14 cellular contexts compared by ENCODE assay signal in the genomic region with DNA sequence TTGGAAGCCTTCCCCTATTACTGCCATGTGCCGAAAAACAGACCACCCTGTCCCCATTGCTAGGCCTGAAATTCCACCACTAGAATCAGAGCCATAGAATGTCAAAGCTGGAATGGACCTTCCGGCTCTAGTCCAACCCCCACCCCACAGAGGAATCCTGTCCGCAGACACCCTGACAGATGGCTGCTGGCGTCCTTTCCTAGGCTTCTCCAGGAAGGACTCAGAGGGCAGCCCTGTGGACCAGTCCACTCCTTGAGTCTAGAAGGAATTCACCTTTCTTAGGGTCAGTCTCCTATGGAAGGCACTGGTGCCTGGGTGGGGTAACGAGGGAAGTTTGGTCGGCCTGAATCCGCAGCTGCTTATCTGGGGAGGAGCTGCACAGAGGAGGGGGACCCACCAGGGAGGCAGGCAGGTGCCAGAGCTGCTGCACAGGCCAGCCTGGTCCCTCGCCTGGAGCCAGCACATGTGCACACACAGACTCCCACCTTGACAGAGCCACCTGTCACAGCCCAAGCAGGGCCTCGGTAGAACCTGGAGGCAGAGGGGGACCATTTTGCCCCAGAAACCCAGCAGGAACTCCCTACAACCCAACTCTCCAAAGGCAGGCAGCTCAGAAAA. TPM values are rescaled to one million over a fixed set of nuclear protein-coding genes. Genes with fewer than 3 reads are reported as not detected.
DNase-seq lines count a peak whose midpoint lies in the region; ATAC-seq and TF ChIP-seq lines count a peak whose summit lies in the region.
"Had no signal": no experiment of that assay in that cellular context is flagged by ENCODE, and none has a peak within 500 bp of the region (broad histone marks: within the 10 kb centered on the region; RNA-seq: fewer than 3 reads in every experiment).

No MANE protein-coding gene starts in this region.

- H3K36me3 Mint-ChIP-seq in activated T-cell treated with anti-CD3 and anti-CD28 coated beads, Interleukin-2, amount 50 U/mL, for 24 hours (ENCODE audit: low read depth), result peaks cover 23% of the 10 kb centered on the region

- H3K4me3 ChIP-seq in adrenal gland, result peak overlapping the region in 1 of 4 donors; percentile 66
- H3K4me3 ChIP-seq: lung, SJSA1 had no signal

- ATAC-seq in GM21381 (IDR thresholded peaks at IDR 0.05; ENCODE audit: unreplicated experiment), result no peak
- no peak for ATAC-seq in GM18868 (IDR thresholded peaks at IDR 0.05; ENCODE audit: unreplicated experiment)

- no peaks in the 10 kb centered on the region for H3K9me3 Mint-ChIP-seq in activated T-cell treated with anti-CD3 and anti-CD28 coated beads, Interleukin-2, amount 50 U/mL, for 24 hours

- intact Hi-C loops in adrenal gland (cut with DNase I), result no loop called here

- peaks cover 63% of the 10 kb centered on the region for H3K4me1 Mint-ChIP-seq in activated T-cell treated with anti-CD3 and anti-CD28 coated beads, Interleukin-2, amount 50 U/mL, for 24 hours (ENCODE audit: low read depth)

- no peak for DNase-seq in activated T-cell treated with anti-CD3 and anti-CD28 coated beads, Interleukin-2, amount 50 U/mL, for 24 hours
- no peak for DNase-seq in activated T-cell treated with anti-CD3 and anti-CD28 coated beads, Interleukin-2, amount 50 U/mL, for 1 hour
- DNase-seq in adrenal gland (peak in 2 of 7 donors; percentile 31 to 49), left kidney (ENCODE audit: low read depth, low spot score) (peak; percentile 27), NCI-H146 treated with DMSO at 0.1 percent for 48 hours (lab: John Stamatoyannopoulos, UW; ENCODE audit: unreplicated experiment) (no peak)
- DNase-seq: GM23248, NCI-H187 treated with DMSO at 0.1 percent for 48 hours had no signal

- peak overlapping the region; percentile 59 for H3K27ac Mint-ChIP-seq in activated T-cell treated with anti-CD3 and anti-CD28 coated beads, Interleukin-2, amount 50 U/mL, for 24 hours

- peak overlapping the region; percentile 73 for H3K4me3 Mint-ChIP-seq in activated T-cell treated with anti-CD3 and anti-CD28 coated beads, Interleukin-2, amount 50 U/mL, for 24 hours

- no peak for TF ChIP-seq CTCF in adrenal gland (IDR thresholded peaks at IDR 0.05)

- H3K36me3 ChIP-seq in adrenal gland (replicated peaks in 1 of 2), result no peaks in the 10 kb centered on the region
- H3K36me3 ChIP-seq: SJSA1 had no signal

- 34 to 50% (median 43%) methylated on average over 4 to 9 of the region's 9 CpGs for WGBS in adrenal gland, 4 donors

- H3K27me3 Mint-ChIP-seq in activated T-cell treated with anti-CD3 and anti-CD28 coated beads, Interleukin-2, amount 50 U/mL, for 24 hours, result no peaks in the 10 kb centered on the region

- no peak for TF ChIP-seq POLR2A in adrenal gland (IDR thresholded peaks at IDR 0.05)

- H3K27ac ChIP-seq in adrenal gland, result peak overlapping the region; percentile 3 to 92 (median 76)
- H3K27ac ChIP-seq in temporal lobe (ENCODE audit: low read depth, low read length), result peak overlapping the region; percentile 80
- H3K27ac ChIP-seq: epithelial cell of prostate, GM23248, HL-60, SJSA1 had no signal

- H3K9me3 ChIP-seq in adrenal gland (replicated peaks in 1 of 3), result no peaks in the 10 kb centered on the region
- H3K9me3 ChIP-seq: SJSA1 had no signal

- no peaks in the 10 kb centered on the region for H3K27me3 ChIP-seq in adrenal gland
- H3K27me3 ChIP-seq: SJSA1 had no signal

- peaks cover 29 to 63% of the 10 kb centered on the region in 2 donors for H3K4me1 ChIP-seq in adrenal gland (replicated peaks in 1 of 2)

RNA-seq across cellular contexts. Expression of a gene that starts 2.5 kb away (rescaled TPM):
- 10 to 100 TPM; 10.6 to 53.4 (median 26.1) TPM for total RNA-seq in adrenal gland
- 10 to 100 TPM; 12.1 to 26.0 (median 17.3) TPM for polyA plus RNA-seq in adrenal gland
- total RNA-seq in temporal lobe, result 39.8 TPM
